In genomic region chr6:104326173-104327001, GRCh38 we compare ENCODE assay signal across 10 cellular contexts.
DNase-seq lines count a peak whose midpoint lies in the region; ATAC-seq and TF ChIP-seq lines count a peak whose summit lies in the region.
"Had no signal": no experiment of that assay in that cellular context is flagged by ENCODE, and none has a peak within 500 bp of the region (broad histone marks: within the 10 kb centered on the region; RNA-seq: fewer than 3 reads in every experiment).

No MANE protein-coding gene starts in this region.

- POLR2A ChIA-PET in HEK293T (lab: Yijun Ruan, JAX): no interaction called here

- TF ChIP-seq CTCF in fibroblast of villous mesenchyme (IDR thresholded peaks at IDR 0.05; ENCODE audit: insufficient read depth, low read depth, low read length): no peak

- ATAC-seq in GM21576 (IDR thresholded peaks at IDR 0.05; ENCODE audit: unreplicated experiment): no peak
- ATAC-seq: T-helper 17 cell had no signal

- CTCF ChIA-PET in HEK293T (lab: Yijun Ruan, JAX): interaction anchor here (0.7 to 0.9 kb wide), 2 partner anchors 199 to 917 kb away, joined by 4 to 5 read pairs; no protein-coding TSS in a partner anchor

- DNase-seq in CD1c-positive myeloid dendritic cell (ENCODE audit: extremely low spot score) (peak; percentile 7), HEK293T (ENCODE audit: extremely low spot score) (no peak), NCI-H82 treated with DMSO at 0.1 percent for 48 hours (lab: John Stamatoyannopoulos, UW; ENCODE audit: unreplicated experiment) (peak; percentile 43), fibroblast of villous mesenchyme (ENCODE audit: low read depth) (peak; percentile 45), NCI-H1092 treated with DMSO at 0.1 percent for 48 hours (lab: John Stamatoyannopoulos, UW) (no peak), HPDE6-E6E7 (ENCODE audit: extremely low spot score) (no peak)
- no peak for DNase-seq in activated CD8-positive, alpha-beta memory T cell treated with anti-CD3 and anti-CD28 coated beads for 24 hours
- DNase-seq: DMS153, T-helper 17 cell had no signal

- H3K4me3 ChIP-seq in fibroblast of villous mesenchyme (ENCODE audit: low read depth, low read length): no peak overlapping the region

TF ChIP-seq in HEK293T, 16 proteins besides CTCF, POLR2A, EP300 and RAD21:
- TF ChIP-seq BHLHE40 (IDR thresholded peaks at IDR 0.05; ENCODE audit: borderline replicate concordance) (no peak), PKNOX1 (IDR thresholded peaks at IDR 0.05) (peak; percentile 68), FOXM1 (IDR thresholded peaks at IDR 0.05; ENCODE audit: borderline replicate concordance) (no peak), ELF4 (IDR thresholded peaks at IDR 0.05) (no peak), TARDBP (IDR thresholded peaks at IDR 0.05) (no peak), NFRKB (IDR thresholded peaks at IDR 0.05) (no peak), SUZ12 (IDR thresholded peaks at IDR 0.05) (no peak)

Comparison
In these comparisons a context has a peak if more than half of its experiments do, and no peak if none do; other contexts are left out.
1. DNase-seq: peak in CD1c-positive myeloid dendritic cell (single experiment), NCI-H82 treated with DMSO at 0.1 percent for 48 hours (single experiment) and fibroblast of villous mesenchyme (single experiment); none in HEK293T (single experiment), NCI-H1092 treated with DMSO at 0.1 percent for 48 hours (single experiment), HPDE6-E6E7 (single experiment) and activated CD8-positive, alpha-beta memory T cell treated with anti-CD3 and anti-CD28 coated beads for 24 hours (single experiment).